In genomic region chr7:24227603-24228359, GRCh38 we compare ENCODE assay signal across 9 cellular contexts. TPM values are rescaled to one million over a fixed set of nuclear protein-coding genes. Genes with fewer than 3 reads are reported as not detected.
A peak's percentile ranks its signal among the peaks of the same experiment; 100 is the strongest.
DNase-seq lines count a peak whose midpoint lies in the region; ATAC-seq and TF ChIP-seq lines count a peak whose summit lies in the region.
"Had no signal": no experiment of that assay in that cellular context is flagged by ENCODE, and none has a peak within 500 bp of the region (broad histone marks: within the 10 kb centered on the region; RNA-seq: fewer than 3 reads in every experiment).

No MANE protein-coding gene starts in this region.

- H3K4me1 ChIP-seq in esophagus squamous epithelium = no peaks in the 10 kb centered on the region
- H3K4me1 ChIP-seq: adrenal gland had no signal

- H3K9me3 Mint-ChIP-seq in mesothelial cell of epicardium = peaks cover 10% of the 10 kb centered on the region

- H3K27me3 Mint-ChIP-seq in mesothelial cell of epicardium (ENCODE audit: low read depth) = no peaks in the 10 kb centered on the region

- no peak overlapping the region for H3K27ac Mint-ChIP-seq in mesothelial cell of epicardium

- no peak overlapping the region for H3K4me3 Mint-ChIP-seq in mesothelial cell of epicardium

- H3K4me3 ChIP-seq in NB4 (ENCODE audit: low read depth, low read length) = no peak overlapping the region
- H3K4me3 ChIP-seq in esophagus squamous epithelium = no peak overlapping the region
- H3K4me3 ChIP-seq: adrenal gland had no signal

- TF ChIP-seq CTCF in NB4 (IDR thresholded peaks at IDR 0.05; ENCODE audit: low read depth, low read length) (no peak), mesothelial cell of epicardium (IDR thresholded peaks at IDR 0.05; ENCODE audit: unreplicated experiment) (no peak), esophagus squamous epithelium (IDR thresholded peaks at IDR 0.05) (no peak)

- in situ Hi-C loops in G401 (cut with HindIII; ENCODE audit: low sequenced_read_pairs) = no loop called here

- DNase-seq in NB4 (ENCODE audit: low read depth) (peak; percentile 62), islet precursor cell (peak; percentile 63), NCI-H2196 treated with DMSO at 0.1 percent for 48 hours (lab: John Stamatoyannopoulos, UW; ENCODE audit: unreplicated experiment) (no peak), G401 (ENCODE audit: low spot score) (no peak), mesothelial cell of epicardium (ENCODE audit: low spot score in 2 of 2, unreplicated experiment in 2 of 2) (no peak), esophagus squamous epithelium (lab: John Stamatoyannopoulos, UW) (no peak)

- TF ChIP-seq POLR2A in NB4 (IDR thresholded peaks at IDR 0.05; ENCODE audit: extremely low read depth, insufficient read length) (no peak), esophagus squamous epithelium (IDR thresholded peaks at IDR 0.05) (no peak)

- intact Hi-C loops in esophagus squamous epithelium (cut with DNase I) = no loop called here

- 59 to 70% methylated on average over 7 to 8 of the region's 8 CpGs for WGBS in esophagus squamous epithelium, 2 donors

- no peaks in the 10 kb centered on the region for H3K36me3 Mint-ChIP-seq in mesothelial cell of epicardium

- peak; percentile 90 for ATAC-seq in GM18520 (IDR thresholded peaks at IDR 0.05; ENCODE audit: unreplicated experiment)
- peak; percentile 77 for ATAC-seq in HG02610 (IDR thresholded peaks at IDR 0.05; ENCODE audit: unreplicated experiment)

- no peaks in the 10 kb centered on the region for H3K36me3 ChIP-seq in esophagus squamous epithelium
- H3K36me3 ChIP-seq: adrenal gland had no signal

- H3K9me3 ChIP-seq in esophagus squamous epithelium = peaks cover 0 to 17% (median 0%) of the 10 kb centered on the region in 3 donors
- H3K9me3 ChIP-seq: adrenal gland had no signal

- peaks cover 21% of the 10 kb centered on the region for H3K4me1 Mint-ChIP-seq in mesothelial cell of epicardium

- no peak overlapping the region for H3K27ac ChIP-seq in esophagus squamous epithelium
- H3K27ac ChIP-seq: adrenal gland had no signal

- H3K27me3 ChIP-seq in esophagus squamous epithelium = no peaks in the 10 kb centered on the region
- H3K27me3 ChIP-seq: adrenal gland had no signal

RNA-seq across cellular contexts. Expression of gene NPY, which starts 56.2 kb away (rescaled TPM):
- total RNA-seq in G401 (2014; rRNA removed; shearing (Covaris generic)) = not detected in 2 replicates
- not detected in 3 replicates for total RNA-seq in mesothelial cell of epicardium
- not detected for total RNA-seq in esophagus squamous epithelium

Comparison
In these comparisons a context has a peak if more than half of its experiments do, and no peak if none do; other contexts are left out.
1. DNase-seq: peak in NB4 (single experiment) and islet precursor cell (single experiment); none in NCI-H2196 treated with DMSO at 0.1 percent for 48 hours (single experiment), G401 (single experiment), mesothelial cell of epicardium (0 of 2) and esophagus squamous epithelium (single experiment).